ENCODE assay signal across 9 cellular contexts in the genomic region with DNA sequence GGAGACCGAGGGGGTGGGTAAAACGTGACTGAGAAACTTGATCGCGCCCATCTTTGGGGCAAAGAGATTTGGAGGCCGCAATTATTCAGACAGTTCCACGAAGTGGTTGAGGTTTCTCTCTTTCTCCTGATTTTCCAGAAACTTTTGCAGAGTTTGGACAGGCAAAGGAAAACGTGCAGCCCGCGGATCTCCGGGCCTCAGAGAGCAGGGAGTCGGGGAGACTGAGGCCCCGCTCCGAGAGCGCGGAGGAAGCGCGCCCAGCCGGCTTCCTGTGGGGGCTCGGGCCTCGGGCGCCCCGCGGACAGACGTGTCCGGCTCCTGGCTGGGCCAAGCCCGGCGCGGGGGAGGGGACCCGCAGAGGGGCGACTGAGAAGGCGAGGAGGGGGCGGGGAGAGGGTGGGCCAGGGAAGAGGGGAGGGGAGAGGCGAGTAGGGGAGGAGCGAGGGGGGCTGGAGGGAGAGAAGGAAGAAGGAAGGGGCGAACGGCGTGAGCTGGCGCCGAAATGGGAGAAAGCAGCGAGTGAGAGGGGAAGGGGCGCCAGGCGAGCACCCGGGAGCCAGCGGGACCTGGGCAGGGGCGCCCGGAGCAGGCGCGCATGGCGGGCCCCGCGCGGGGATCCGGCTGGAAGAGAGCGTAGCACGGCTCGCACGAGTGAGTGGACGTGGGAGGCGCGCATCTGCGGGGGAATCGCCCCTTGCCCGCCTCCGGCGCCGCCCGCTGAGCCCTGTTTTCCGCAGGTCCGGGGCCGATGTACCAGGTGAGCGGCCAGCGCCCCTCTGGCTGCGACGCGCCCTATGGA. TPM values are rescaled to one million over a fixed set of nuclear protein-coding genes. Genes with fewer than 3 reads are reported as not detected.
DNase-seq lines count a peak whose midpoint lies in the region; ATAC-seq and TF ChIP-seq lines count a peak whose summit lies in the region.
"Had no signal": no experiment of that assay in that cellular context is flagged by ENCODE, and none has a peak within 500 bp of the region (broad histone marks: within the 10 kb centered on the region; RNA-seq: fewer than 3 reads in every experiment).

A gene with protein sequence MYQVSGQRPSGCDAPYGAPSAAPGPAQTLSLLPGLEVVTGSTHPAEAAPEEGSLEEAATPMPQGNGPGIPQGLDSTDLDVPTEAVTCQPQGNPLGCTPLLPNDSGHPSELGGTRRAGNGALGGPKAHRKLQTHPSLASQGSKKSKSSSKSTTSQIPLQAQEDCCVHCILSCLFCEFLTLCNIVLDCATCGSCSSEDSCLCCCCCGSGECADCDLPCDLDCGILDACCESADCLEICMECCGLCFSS (plus strand): TSS at position 467 of the 799 bp plus-strand sequence. CDS start 282 bp downstream, at position 749.

- no peaks in the 10 kb centered on the region for H3K9me3 ChIP-seq in CD4-positive, alpha-beta memory T cell (ENCODE audit: control insufficient read depth in 1 of 2, low read length in 2 of 2)
- H3K9me3 ChIP-seq in esophagus muscularis mucosa: no peaks in the 10 kb centered on the region

- no peaks in the 10 kb centered on the region for H3K36me3 Mint-ChIP-seq in CD4-positive, alpha-beta memory T cell

- H3K27ac Mint-ChIP-seq in CD4-positive, alpha-beta memory T cell: no peak within 1 kb of the TSS

- no peaks in the 10 kb centered on the region for H3K9me3 Mint-ChIP-seq in CD4-positive, alpha-beta memory T cell

- TF ChIP-seq CTCF in RWPE1 (conservative IDR thresholded peaks at IDR 0.05; ENCODE audit: low read depth): no peak
- TF ChIP-seq CTCF in esophagus muscularis mucosa (IDR thresholded peaks at IDR 0.05): no peak

- H3K4me1 ChIP-seq in CD4-positive, alpha-beta memory T cell (ENCODE audit: insufficient read depth, low read length): peaks cover 8% of the 10 kb centered on the region
- peaks cover 28 to 43% (median 32%) of the 10 kb centered on the region in 4 donors for H3K4me1 ChIP-seq in esophagus muscularis mucosa

- CTCF ChIA-PET in CD4-positive, alpha-beta memory T cell (lab: Charles Lee; ENCODE audit: partially characterized antibody): no interaction called here
- CTCF ChIA-PET in RWPE1 (lab: Yijun Ruan, JAX): no interaction called here

- POLR2A ChIA-PET in CD4-positive, alpha-beta memory T cell (lab: Charles Lee; ENCODE audit: partially characterized antibody): no interaction called here
- POLR2A ChIA-PET in RWPE1 (lab: Yijun Ruan, JAX; ENCODE audit: low non-redundant PET): no interaction called here

- 2% methylated on average over 61 of the region's 75 CpGs for WGBS in esophagus muscularis mucosa

- no peak within 1 kb of the TSS for H3K4me3 ChIP-seq in CD4-positive, alpha-beta memory T cell (ENCODE audit: low read length in 2 of 2)
- H3K4me3 ChIP-seq in esophagus muscularis mucosa: peak within 1 kb of the TSS; percentile 48 to 61 (median 52)

- no peak for TF ChIP-seq POLR2A in esophagus muscularis mucosa (IDR thresholded peaks at IDR 0.05; ENCODE audit: low read depth)

- H3K4me3 Mint-ChIP-seq in CD4-positive, alpha-beta memory T cell: peak within 1 kb of the TSS; percentile 36 to 77 (median 73)

- H3K4me1 Mint-ChIP-seq in CD4-positive, alpha-beta memory T cell: peaks cover 0 to 12% (median 4%) of the 10 kb centered on the region in 4 donors

- no peak for DNase-seq in CD4-positive, alpha-beta memory T cell
- DNase-seq in RWPE1 (ENCODE audit: low spot score) (no peak), esophagus muscularis mucosa (ENCODE audit: extremely low spot score) (no peak), occipital lobe (lab: John Stamatoyannopoulos, UW) (no peak), NCI-H1436 (lab: John Stamatoyannopoulos, UW) (no peak), NCI-H2171 treated with DMSO at 0.1 percent for 48 hours (lab: John Stamatoyannopoulos, UW) (no peak)
- DNase-seq: kidney glomerular epithelial cell had no signal

- no peaks in the 10 kb centered on the region for H3K36me3 ChIP-seq in CD4-positive, alpha-beta memory T cell (ENCODE audit: insufficient read depth, low read length)
- no peaks in the 10 kb centered on the region for H3K36me3 ChIP-seq in esophagus muscularis mucosa

- H3K27ac ChIP-seq in CD4-positive, alpha-beta memory T cell (ENCODE audit: low read depth, low read length): no peak within 1 kb of the TSS
- H3K27ac ChIP-seq in RWPE1 (peak within 1 kb of the TSS; percentile 85), esophagus muscularis mucosa (replicated peaks in 1 of 4) (peak within 1 kb of the TSS in 2 of 4 donors; percentile 20 to 36)

- H3K27me3 Mint-ChIP-seq in CD4-positive, alpha-beta memory T cell: peaks cover 34 to 49% of the 10 kb centered on the region in 2 donors

- TF ChIP-seq EP300 in esophagus muscularis mucosa (IDR thresholded peaks at IDR 0.05): no peak

- intact Hi-C loops in CD4-positive, alpha-beta memory T cell (cut with micrococcal nuclease): no loop called here
- intact Hi-C loops in esophagus muscularis mucosa (cut with DNase I): no loop called here

- no peak for ATAC-seq in HG02623 (IDR thresholded peaks at IDR 0.05; ENCODE audit: unreplicated experiment)
- ATAC-seq in HG03432 (IDR thresholded peaks at IDR 0.05; ENCODE audit: unreplicated experiment): no peak

- peaks cover 22% of the 10 kb centered on the region for H3K27me3 ChIP-seq in CD4-positive, alpha-beta memory T cell (ENCODE audit: insufficient read depth, low read length)
- H3K27me3 ChIP-seq in esophagus muscularis mucosa: peaks cover 6 to 79% (median 29%) of the 10 kb centered on the region in 4 donors

RNA-seq across cellular contexts. Expression of the gene that starts here (rescaled TPM):
- not detected for total RNA-seq in CD4-positive, alpha-beta memory T cell
- not detected for polyA plus RNA-seq in CD4-positive, alpha-beta memory T cell
- 1 to 10 TPM in 3 of 4 donors, under 1 TPM in 1; 0.83 to 4.6 (median 3.5) TPM for total RNA-seq in esophagus muscularis mucosa
- 11.7 TPM for total RNA-seq in occipital lobe

Comparison
In these comparisons a context has a peak if more than half of its experiments do, and no peak if none do; other contexts are left out.
1. H3K4me3 ChIP-seq: peak in esophagus muscularis mucosa (4 of 4); none in CD4-positive, alpha-beta memory T cell (0 of 2).